Comparison of ENCODE assay signal across 33 cellular contexts in genomic region chr11:121797496-121797895, GRCh38.
"Had no signal": no experiment of that assay in that cellular context is flagged by ENCODE, and none has a peak within 500 bp of the region (broad histone marks: within the 10 kb centered on the region; RNA-seq: fewer than 3 reads in every experiment).

No MANE protein-coding gene starts in this region.

- H3K36me3 Mint-ChIP-seq: activated CD8-positive, alpha-beta memory T cell treated with anti-CD3 and anti-CD28 coated beads, Interleukin-2, amount 10 ng/mL, durations not matched to agents 7 days and 5 days; activated naive CD8-positive, alpha-beta T cell treated with anti-CD3 and anti-CD28 coated beads for 36 hours had no signal

- H3K9me3 ChIP-seq: ascending aorta, breast epithelium had no signal

- DNase-seq: activated CD4-positive, alpha-beta memory T cell treated with anti-CD3 and anti-CD28 coated beads, Interleukin-2, amount 10 ng/mL, durations not matched to agents 7 days and 5 days; activated CD4-positive, alpha-beta T cell treated with anti-CD3 and anti-CD28 coated beads for 1 hour; activated CD4-positive, alpha-beta T cell treated with anti-CD3 and anti-CD28 coated beads for 48 hours; activated CD4-positive, CD25-positive, alpha-beta regulatory T cell; activated CD8-positive, alpha-beta memory T cell treated with anti-CD3 and anti-CD28 coated beads for 24 hours; activated CD8-positive, alpha-beta memory T cell treated with anti-CD3 and anti-CD28 coated beads, Interleukin-2, amount 10 ng/mL, durations not matched to agents 7 days and 5 days; activated CD8-positive, alpha-beta memory T cell treated with anti-CD3 and anti-CD28 coated beads, Interleukin-2, amount 50 U/mL, for 48 hours; activated effector memory CD4-positive, alpha-beta T cell treated with anti-CD3 and anti-CD28 coated beads, Interleukin-2, amount 50 U/mL, for 16 hours; activated naive CD4-positive, alpha-beta T cell; activated naive CD4-positive, alpha-beta T cell treated with anti-CD3 and anti-CD28 coated beads, Interleukin-2, amount 50 U/mL, for 16 hours; activated naive CD8-positive, alpha-beta T cell treated with anti-CD3 and anti-CD28 coated beads for 36 hours; activated T-cell treated with anti-CD3 and anti-CD28 coated beads, Interleukin-2, amount 50 U/mL, for 48 hours; amygdala; cerebellar nuclear complex; Karpas-422; KBM-7; NCI-H1105; NCI-H1417 treated with DMSO at 0.1 percent for 48 hours; NCI-H1930; NCI-H2081 treated with DMSO at 0.1 percent for 48 hours; NCI-H226; NCI-H446 treated with DMSO at 0.1 percent for 48 hours; NCI-H524; NCI-H69; NCI-H82; SIG-M5; T1000; WERI-Rb-1 had no signal

- H3K36me3 ChIP-seq: ascending aorta, breast epithelium, WERI-Rb-1 had no signal

- ATAC-seq: activated CD8-positive, alpha-beta memory T cell treated with anti-CD3 and anti-CD28 coated beads, Interleukin-2, amount 10 ng/mL, durations not matched to agents 7 days and 5 days; activated T-helper 17 cell treated with anti-CD3 and anti-CD28 coated beads, Interleukin-2, amount 50 U/mL, for 72 hours; Right ventricle myocardium inferior had no signal

- H3K27ac ChIP-seq: ascending aorta, breast epithelium, RWPE1, WERI-Rb-1 had no signal

- H3K27me3 ChIP-seq: ascending aorta, breast epithelium had no signal

- H3K27ac Mint-ChIP-seq: activated CD4-positive, alpha-beta memory T cell treated with anti-CD3 and anti-CD28 coated beads, Interleukin-2, amount 10 ng/mL, durations not matched to agents 7 days and 5 days; activated CD8-positive, alpha-beta memory T cell treated with anti-CD3 and anti-CD28 coated beads, Interleukin-2, amount 10 ng/mL, durations not matched to agents 7 days and 5 days; activated naive CD8-positive, alpha-beta T cell treated with anti-CD3 and anti-CD28 coated beads for 36 hours; activated T-helper 17 cell treated with anti-CD3 and anti-CD28 coated beads, Interleukin-2, amount 50 U/mL, for 72 hours had no signal

- H3K27me3 Mint-ChIP-seq: activated CD4-positive, alpha-beta memory T cell treated with anti-CD3 and anti-CD28 coated beads, Interleukin-2, amount 10 ng/mL, durations not matched to agents 7 days and 5 days; activated CD8-positive, alpha-beta memory T cell treated with anti-CD3 and anti-CD28 coated beads, Interleukin-2, amount 10 ng/mL, durations not matched to agents 7 days and 5 days had no signal

- H3K9me3 Mint-ChIP-seq: activated naive CD8-positive, alpha-beta T cell treated with anti-CD3 and anti-CD28 coated beads for 36 hours had no signal

- H3K4me3 ChIP-seq: ascending aorta, breast epithelium had no signal

- H3K4me3 Mint-ChIP-seq: activated CD4-positive, alpha-beta memory T cell treated with anti-CD3 and anti-CD28 coated beads, Interleukin-2, amount 10 ng/mL, durations not matched to agents 7 days and 5 days; activated CD8-positive, alpha-beta memory T cell treated with anti-CD3 and anti-CD28 coated beads, Interleukin-2, amount 10 ng/mL, durations not matched to agents 7 days and 5 days; activated naive CD8-positive, alpha-beta T cell treated with anti-CD3 and anti-CD28 coated beads for 36 hours; activated T-helper 17 cell treated with anti-CD3 and anti-CD28 coated beads, Interleukin-2, amount 50 U/mL, for 72 hours had no signal

- H3K4me1 Mint-ChIP-seq: activated CD4-positive, alpha-beta memory T cell treated with anti-CD3 and anti-CD28 coated beads, Interleukin-2, amount 10 ng/mL, durations not matched to agents 7 days and 5 days; activated CD8-positive, alpha-beta memory T cell treated with anti-CD3 and anti-CD28 coated beads, Interleukin-2, amount 10 ng/mL, durations not matched to agents 7 days and 5 days; activated naive CD8-positive, alpha-beta T cell treated with anti-CD3 and anti-CD28 coated beads for 36 hours; activated T-helper 17 cell treated with anti-CD3 and anti-CD28 coated beads, Interleukin-2, amount 50 U/mL, for 72 hours had no signal
